Comparison of ENCODE assay signal across 11 cellular contexts in genomic region chr19:5128251-5128931, GRCh38.
DNase-seq lines count a peak whose midpoint lies in the region; ATAC-seq and TF ChIP-seq lines count a peak whose summit lies in the region.
"Had no signal": no experiment of that assay in that cellular context is flagged by ENCODE, and none has a peak within 500 bp of the region (broad histone marks: within the 10 kb centered on the region; RNA-seq: fewer than 3 reads in every experiment).

No MANE protein-coding gene starts in this region.

- peaks cover 14% of the 10 kb centered on the region; the same call in 1 of the 2 replicates for H3K36me3 ChIP-seq in DOHH2 (ENCODE audit: control insufficient read depth, low read length)
- H3K36me3 ChIP-seq in left ventricle myocardium inferior: peaks cover 23% of the 10 kb centered on the region

- no peak overlapping the region for H3K27ac Mint-ChIP-seq in activated CD8-positive, alpha-beta T cell treated with anti-CD3 and anti-CD28 coated beads for 36 hours
- H3K27ac Mint-ChIP-seq: T-helper 2 cell treated with Interferon-gamma antibody and Interleukin-4, amounts not matched to agents 5 μg/mL and 100 μg/mL, for 36 hours; type B pancreatic cell had no signal

- POLR2A ChIA-PET in activated CD8-positive, alpha-beta T cell treated with anti-CD3 and anti-CD28 coated beads for 36 hours (lab: Charles Lee): interaction anchor here (0.8 kb wide), 1 partner anchor 10 kb away, joined by 3 read pairs; no protein-coding TSS in a partner anchor

- 0 out of 2 replicates have a peak, but pooled peaks cover 2% of the 10 kb centered on the region for H3F3A ChIP-seq in DOHH2 (ENCODE audit: control insufficient read depth, insufficient read depth)

- H4K20me1 ChIP-seq in DOHH2 (ENCODE audit: control insufficient read depth, insufficient read depth, low read depth, low read length): no peaks in the 10 kb centered on the region

- no peaks in the 10 kb centered on the region for H3K27me3 Mint-ChIP-seq in activated CD8-positive, alpha-beta T cell treated with anti-CD3 and anti-CD28 coated beads for 36 hours
- H3K27me3 Mint-ChIP-seq: type B pancreatic cell had no signal

- intact Hi-C loops in left ventricle myocardium inferior (cut with micrococcal nuclease): no loop called here
- intact Hi-C loops in activated CD8-positive, alpha-beta T cell treated with anti-CD3 and anti-CD28 coated beads for 36 hours (cut with micrococcal nuclease): no loop called here

- TF ChIP-seq CTCF in DOHH2 (IDR thresholded peaks at IDR 0.05; ENCODE audit: low read depth, low read length, poor library complexity, severe bottlenecking) (no peak), left ventricle myocardium inferior (IDR thresholded peaks at IDR 0.05; ENCODE audit: borderline replicate concordance) (no peak)
- no peak for TF ChIP-seq CTCF in activated CD8-positive, alpha-beta T cell treated with anti-CD3 and anti-CD28 coated beads for 36 hours (IDR thresholded peaks at IDR 0.05)

- ATAC-seq in GM21619 (IDR thresholded peaks at IDR 0.05; ENCODE audit: unreplicated experiment): no peak
- no peak for ATAC-seq in activated CD8-positive, alpha-beta T cell treated with anti-CD3 and anti-CD28 coated beads for 36 hours

- H3K9me3 ChIP-seq in DOHH2 (ENCODE audit: control insufficient read depth, insufficient read depth, low read length): no peaks in the 10 kb centered on the region
- no peaks in the 10 kb centered on the region for H3K9me3 ChIP-seq in left ventricle myocardium inferior (replicated peaks)

- H3K4me1 ChIP-seq in DOHH2 (ENCODE audit: control insufficient read depth, low read length) (peaks cover 68% of the 10 kb centered on the region), left ventricle myocardium inferior (peaks cover 48% of the 10 kb centered on the region)

- H3K4me3 ChIP-seq in DOHH2 (ENCODE audit: low read length) (peak overlapping the region; percentile 17), left ventricle myocardium inferior (no peak overlapping the region)

- H3K27ac ChIP-seq in DOHH2 (ENCODE audit: low read depth, low read length) (peak overlapping the region; percentile 42; the same call in 1 of the 2 replicates), left ventricle myocardium inferior (replicated peaks) (peak overlapping the region; percentile 64)

- H3K36me3 Mint-ChIP-seq in activated CD8-positive, alpha-beta T cell treated with anti-CD3 and anti-CD28 coated beads for 36 hours (ENCODE audit: low read depth): peaks cover 22% of the 10 kb centered on the region
- H3K36me3 Mint-ChIP-seq: type B pancreatic cell had no signal

- peaks cover 45% of the 10 kb centered on the region for H3K4me1 Mint-ChIP-seq in activated CD8-positive, alpha-beta T cell treated with anti-CD3 and anti-CD28 coated beads for 36 hours (ENCODE audit: low read depth)

- DNase-seq in UCSD-AML1 (lab: John Stamatoyannopoulos, UW; ENCODE audit: unreplicated experiment) (peak; percentile 62), left ventricle myocardium inferior (peak; percentile 68), pulmonary artery endothelial cell (ENCODE audit: low read depth, low spot score) (peak; percentile 4), GF-D8 (lab: John Stamatoyannopoulos, UW) (no peak)
- DNase-seq in activated naive CD4-positive, alpha-beta T cell treated with anti-CD3 and anti-CD28 coated beads, Interleukin-2, amount 50 U/mL, for 16 hours: no peak
- DNase-seq in activated CD8-positive, alpha-beta T cell treated with anti-CD3 and anti-CD28 coated beads for 36 hours: no peak
- DNase-seq: NCI-H1694 treated with DMSO at 0.1 percent for 48 hours had no signal

- H3K9me2 ChIP-seq in DOHH2 (replicated peaks; ENCODE audit: control insufficient read depth, low read length): no peaks in the 10 kb centered on the region

- peaks cover 3% of the 10 kb centered on the region for H3K79me2 ChIP-seq in DOHH2 (ENCODE audit: control insufficient read depth, low read length)

- H3K4me3 Mint-ChIP-seq in activated CD8-positive, alpha-beta T cell treated with anti-CD3 and anti-CD28 coated beads for 36 hours: no peak overlapping the region
- H3K4me3 Mint-ChIP-seq: T-helper 2 cell treated with Interferon-gamma antibody and Interleukin-4, amounts not matched to agents 5 μg/mL and 100 μg/mL, for 36 hours; type B pancreatic cell had no signal

- peak overlapping the region; percentile 57 for H3K4me2 ChIP-seq in DOHH2 (ENCODE audit: low read length)

- CTCF ChIA-PET in activated CD8-positive, alpha-beta T cell treated with anti-CD3 and anti-CD28 coated beads for 36 hours (lab: Charles Lee): no interaction called here

- H3K27me3 ChIP-seq in DOHH2 (ENCODE audit: control insufficient read depth, low read length): no peaks in the 10 kb centered on the region
- H3K27me3 ChIP-seq in left ventricle myocardium inferior (ENCODE audit: low read depth): no peaks in the 10 kb centered on the region

- H3K9me3 Mint-ChIP-seq in activated CD8-positive, alpha-beta T cell treated with anti-CD3 and anti-CD28 coated beads for 36 hours: no peaks in the 10 kb centered on the region
- H3K9me3 Mint-ChIP-seq: T-helper 2 cell treated with Interferon-gamma antibody and Interleukin-4, amounts not matched to agents 5 μg/mL and 100 μg/mL, for 36 hours; type B pancreatic cell had no signal

Comparison
In these comparisons a context has a peak if more than half of its experiments do, and no peak if none do; other contexts are left out.
1. DNase-seq: peak in UCSD-AML1 (single experiment), left ventricle myocardium inferior (single experiment) and pulmonary artery endothelial cell (single experiment); none in GF-D8 (single experiment), activated naive CD4-positive, alpha-beta T cell treated with anti-CD3 and anti-CD28 coated beads, Interleukin-2, amount 50 U/mL, for 16 hours (single experiment) and activated CD8-positive, alpha-beta T cell treated with anti-CD3 and anti-CD28 coated beads for 36 hours (single experiment).